9 cellular contexts compared by ENCODE assay signal in the genomic region with DNA sequence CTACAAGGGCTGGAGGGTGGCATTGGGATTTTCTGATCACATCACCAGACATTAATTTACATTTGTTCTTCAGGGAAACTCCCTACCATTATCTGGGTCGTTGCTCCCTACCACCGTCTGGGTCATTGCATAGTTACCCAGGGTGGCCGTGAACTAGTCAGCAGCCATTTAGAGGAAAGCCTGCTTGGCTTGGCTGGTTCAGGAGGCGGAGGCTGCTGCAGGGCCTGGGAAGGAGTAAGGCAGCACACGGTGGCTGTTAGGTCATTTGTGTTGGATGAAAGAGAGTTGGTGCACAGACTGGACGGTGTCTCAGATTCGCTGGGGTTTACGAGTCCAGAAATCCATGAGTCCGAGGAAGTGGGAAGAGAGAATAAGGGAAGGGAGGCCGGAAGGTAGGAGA. TPM values are rescaled to one million over a fixed set of nuclear protein-coding genes. Genes with fewer than 3 reads are reported as not detected.
DNase-seq lines count a peak whose midpoint lies in the region; ATAC-seq and TF ChIP-seq lines count a peak whose summit lies in the region.
"Had no signal": no experiment of that assay in that cellular context is flagged by ENCODE, and none has a peak within 500 bp of the region (broad histone marks: within the 10 kb centered on the region; RNA-seq: fewer than 3 reads in every experiment).

No MANE protein-coding gene starts in this region.

- DNase-seq in CD4-positive, alpha-beta T cell, result no peak
- no peak for DNase-seq in GOT3 (lab: John Stamatoyannopoulos, UW)
- no peak for DNase-seq in NK-92 (lab: John Stamatoyannopoulos, UW; ENCODE audit: unreplicated experiment)
- no peak for DNase-seq in T-helper 2 cell treated with Interferon-gamma antibody and Interleukin-4, amounts not matched to agents 5 μg/mL and 100 μg/mL, for 36 hours (ENCODE audit: low spot score)
- DNase-seq in coronary artery (ENCODE audit: low spot score), result no peak

- CTCF ChIA-PET in CD4-positive, alpha-beta T cell (lab: Charles Lee), result interaction anchor here (0.7 kb wide), 2 partner anchors 16 to 188 kb away, joined by 5 read pairs; no protein-coding TSS in a partner anchor

- peaks cover 100% of the 10 kb centered on the region for H3K4me1 Mint-ChIP-seq in CD4-positive, alpha-beta T cell (ENCODE audit: low read depth)
- H3K4me1 Mint-ChIP-seq in T-helper 2 cell treated with Interferon-gamma antibody and Interleukin-4, amounts not matched to agents 5 μg/mL and 100 μg/mL, for 36 hours (ENCODE audit: low read depth), result peaks cover 13% of the 10 kb centered on the region

- POLR2A ChIA-PET in CD4-positive, alpha-beta T cell (lab: Charles Lee), result interaction anchor here (0.9 kb wide), 1 partner anchor 14 kb away, joined by 4 read pairs; no protein-coding TSS in a partner anchor

- H3K27me3 Mint-ChIP-seq in CD4-positive, alpha-beta T cell, result no peaks in the 10 kb centered on the region
- no peaks in the 10 kb centered on the region for H3K27me3 Mint-ChIP-seq in T-helper 2 cell treated with Interferon-gamma antibody and Interleukin-4, amounts not matched to agents 5 μg/mL and 100 μg/mL, for 36 hours (ENCODE audit: low read depth)

- ATAC-seq in CD4-positive, alpha-beta T cell (ENCODE audit: poor library complexity), result peak; percentile 22
- peak; percentile 62 for ATAC-seq in GM19035 (IDR thresholded peaks at IDR 0.05; ENCODE audit: unreplicated experiment)
- peak; percentile 52 for ATAC-seq in HG03432 (IDR thresholded peaks at IDR 0.05; ENCODE audit: unreplicated experiment)
- ATAC-seq in esophagus mucosa, result peak; percentile 62

- no peaks in the 10 kb centered on the region for H3K9me3 Mint-ChIP-seq in CD4-positive, alpha-beta T cell
- H3K9me3 Mint-ChIP-seq in T-helper 2 cell treated with Interferon-gamma antibody and Interleukin-4, amounts not matched to agents 5 μg/mL and 100 μg/mL, for 36 hours, result no peaks in the 10 kb centered on the region

- TF ChIP-seq CTCF in CD4-positive, alpha-beta T cell (IDR thresholded peaks at IDR 0.05), result no peak
- TF ChIP-seq CTCF in coronary artery (IDR thresholded peaks at IDR 0.05), result no peak

- intact Hi-C loops in CD4-positive, alpha-beta T cell (cut with DNase I, micrococcal nuclease), result loop anchor here (2.0 to 5.0 kb wide), 2 partner anchors 14 to 147 kb away; no protein-coding TSS in a partner anchor

- H3K4me3 ChIP-seq in coronary artery, result no peak overlapping the region

- H3K36me3 Mint-ChIP-seq in CD4-positive, alpha-beta T cell (ENCODE audit: low read depth), result peaks cover 18% of the 10 kb centered on the region
- peaks cover 3% of the 10 kb centered on the region for H3K36me3 Mint-ChIP-seq in T-helper 2 cell treated with Interferon-gamma antibody and Interleukin-4, amounts not matched to agents 5 μg/mL and 100 μg/mL, for 36 hours (ENCODE audit: low read depth)

- H3K27ac ChIP-seq in CD4-positive, alpha-beta T cell (ENCODE audit: low read depth, low read length), result no peak overlapping the region
- no peak overlapping the region for H3K27ac ChIP-seq in coronary artery
- H3K27ac ChIP-seq: SJSA1 had no signal

- no peaks in the 10 kb centered on the region for H3K9me3 ChIP-seq in CD4-positive, alpha-beta T cell (ENCODE audit: control insufficient read depth, low read length)
- H3K9me3 ChIP-seq: SJSA1 had no signal

- H3K4me3 Mint-ChIP-seq in CD4-positive, alpha-beta T cell, result peak overlapping the region; percentile 60
- H3K4me3 Mint-ChIP-seq in T-helper 2 cell treated with Interferon-gamma antibody and Interleukin-4, amounts not matched to agents 5 μg/mL and 100 μg/mL, for 36 hours, result no peak overlapping the region

- H3K27me3 ChIP-seq in CD4-positive, alpha-beta T cell (ENCODE audit: control insufficient read depth, insufficient read depth, low read length), result no peaks in the 10 kb centered on the region
- H3K27me3 ChIP-seq: SJSA1 had no signal

- peak overlapping the region; percentile 72 for H3K27ac Mint-ChIP-seq in CD4-positive, alpha-beta T cell
- no peak overlapping the region for H3K27ac Mint-ChIP-seq in T-helper 2 cell treated with Interferon-gamma antibody and Interleukin-4, amounts not matched to agents 5 μg/mL and 100 μg/mL, for 36 hours

RNA-seq across cellular contexts. Expression of gene ARID1B, which starts 17.8 kb away (rescaled TPM):
- 100 to 1,000 TPM; 120 to 125 TPM for total RNA-seq in CD4-positive, alpha-beta T cell
- 45.7 TPM for total RNA-seq in esophagus mucosa
